ENCODE assay signal across 8 cellular contexts in the genomic region with DNA sequence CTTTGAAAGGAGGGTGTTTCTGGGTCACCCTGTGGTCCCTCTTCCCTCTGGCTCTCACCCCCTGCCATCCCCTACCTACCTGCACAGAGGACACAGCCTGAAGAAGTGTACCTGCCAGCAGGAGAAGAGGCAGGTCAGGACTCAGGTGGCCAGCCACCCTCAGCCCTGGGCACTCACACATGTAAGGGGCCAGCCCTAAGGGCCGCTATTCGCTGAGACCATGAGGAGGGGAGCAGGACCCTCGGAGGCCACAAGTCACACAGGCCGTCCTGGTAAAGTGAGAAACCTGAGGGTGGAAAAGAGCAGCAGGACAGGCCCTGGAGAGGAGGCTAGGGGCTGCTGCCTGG. TPM values are rescaled to one million over a fixed set of nuclear protein-coding genes. Genes with fewer than 3 reads are reported as not detected.
DNase-seq lines count a peak whose midpoint lies in the region; ATAC-seq and TF ChIP-seq lines count a peak whose summit lies in the region.

No MANE protein-coding gene starts in this region.

- H3K4me1 ChIP-seq in DOHH2 (ENCODE audit: control insufficient read depth, low read length) (peaks cover 45% of the 10 kb centered on the region), neuronal stem cell (ENCODE audit: control insufficient read depth in 2 of 2, insufficient read depth in 1 of 2, low read depth in 1 of 2, low read length in 2 of 2) (peaks cover 10 to 11% of the 10 kb centered on the region in 2 donors)
- peaks cover 23% of the 10 kb centered on the region for H3K4me1 ChIP-seq in effector memory CD4-positive, alpha-beta T cell (ENCODE audit: control insufficient read depth, insufficient read depth, low read length, poor library complexity, severe bottlenecking)

- H3K9me2 ChIP-seq in DOHH2 (replicated peaks; ENCODE audit: control insufficient read depth, low read length) = no peaks in the 10 kb centered on the region

- H2BK12ac ChIP-seq in neuronal stem cell (ENCODE audit: low read length) = no peak overlapping the region

- peak overlapping the region; percentile 83 for H3K9ac ChIP-seq in neuronal stem cell (ENCODE audit: low read depth, low read length, poor library complexity)

- DNase-seq in Jurkat, Clone E6-1 (ENCODE audit: low read depth, low spot score) = no peak
- DNase-seq in effector memory CD4-positive, alpha-beta T cell = no peak
- DNase-seq in neuronal stem cell (ENCODE audit: low spot score) = no peak
- no peak for DNase-seq in AG20443 (ENCODE audit: low spot score)
- DNase-seq in GM13977 (ENCODE audit: low spot score) = no peak
- DNase-seq in NCI-H128 (lab: John Stamatoyannopoulos, UW; ENCODE audit: unreplicated experiment) = no peak

- H3K4me2 ChIP-seq in DOHH2 (ENCODE audit: low read length) (peak overlapping the region; percentile 85), neuronal stem cell (ENCODE audit: insufficient read depth, low read length, poor library complexity, severe bottlenecking) (peak overlapping the region; percentile 75)

- no peak for ATAC-seq in HG02759 (IDR thresholded peaks at IDR 0.05; ENCODE audit: unreplicated experiment)

- WGBS in neuronal stem cell (ENCODE audit: extremely low coverage in 2 of 2, insufficient read length in 2 of 2, insufficient replicate concordance in 1 of 2), 2 donors = no CpG with 5 or more reads among the region's 4 CpGs

- H3K14ac ChIP-seq in neuronal stem cell (ENCODE audit: low read length) = peak overlapping the region; percentile 39

- H3F3A ChIP-seq in DOHH2 (ENCODE audit: control insufficient read depth, insufficient read depth) = no peaks in the 10 kb centered on the region; the same call in 1 of the 2 replicates

- H3K4ac ChIP-seq in neuronal stem cell (ENCODE audit: low read length) = peak overlapping the region; percentile 66

- H2AK5ac ChIP-seq in neuronal stem cell (ENCODE audit: low read depth, low read length) = peak overlapping the region; percentile 79

- H3K36me3 ChIP-seq in DOHH2 (ENCODE audit: control insufficient read depth, low read length) (peaks cover 38% of the 10 kb centered on the region), neuronal stem cell (replicated peaks in 1 of 2; ENCODE audit: control insufficient read depth in 2 of 2, insufficient read depth in 2 of 2, low read length in 2 of 2) (peaks cover 22 to 37% of the 10 kb centered on the region in 2 donors)
- no peaks in the 10 kb centered on the region for H3K36me3 ChIP-seq in effector memory CD4-positive, alpha-beta T cell (ENCODE audit: control insufficient read depth, insufficient read depth, low read length)

- H3K27me3 ChIP-seq in DOHH2 (ENCODE audit: control insufficient read depth, low read length) (no peaks in the 10 kb centered on the region), neuronal stem cell (ENCODE audit: control insufficient read depth in 3 of 3, insufficient read depth in 3 of 3, low read depth in 1 of 3, low read length in 3 of 3) (peaks cover 0 to 17% (median 9%) of the 10 kb centered on the region in 3 experiments)
- no peaks in the 10 kb centered on the region for H3K27me3 ChIP-seq in effector memory CD4-positive, alpha-beta T cell (replicated peaks; ENCODE audit: control insufficient read depth, insufficient read depth, low read length, poor library complexity, severe bottlenecking)

- peak overlapping the region; percentile 82 for H2AFZ ChIP-seq in neuronal stem cell (ENCODE audit: low read length)

- H2BK15ac ChIP-seq in neuronal stem cell (ENCODE audit: low read length) = no peak overlapping the region

- peaks cover 19% of the 10 kb centered on the region for H3K79me2 ChIP-seq in DOHH2 (ENCODE audit: control insufficient read depth, low read length)

- H2BK5ac ChIP-seq in neuronal stem cell (ENCODE audit: low read length) = no peak overlapping the region

- no peak overlapping the region for H2BK120ac ChIP-seq in neuronal stem cell (ENCODE audit: low read depth, low read length)

- peak overlapping the region; percentile 55 for H4K8ac ChIP-seq in neuronal stem cell (ENCODE audit: low read depth, low read length)

- H4K91ac ChIP-seq in neuronal stem cell (ENCODE audit: low read depth, low read length, poor library complexity) = no peak overlapping the region

- peak overlapping the region; percentile 61 for H3K27ac ChIP-seq in DOHH2 (ENCODE audit: low read depth, low read length)
- H3K27ac ChIP-seq in effector memory CD4-positive, alpha-beta T cell (ENCODE audit: insufficient read depth, low read length, poor library complexity, severe bottlenecking) = no peak overlapping the region
- no peak overlapping the region for H3K27ac ChIP-seq in neuronal stem cell (replicated peaks; ENCODE audit: low read length)

- H4K20me1 ChIP-seq in DOHH2 (ENCODE audit: control insufficient read depth, insufficient read depth, low read depth, low read length) = no peaks in the 10 kb centered on the region

- peak overlapping the region; percentile 92 for H3K18ac ChIP-seq in neuronal stem cell (ENCODE audit: low read length)

- H3K23ac ChIP-seq in neuronal stem cell (ENCODE audit: low read depth, low read length, poor library complexity) = peak overlapping the region; percentile 90

- H3K79me1 ChIP-seq in neuronal stem cell (ENCODE audit: low read depth, low read length) = peaks cover 10% of the 10 kb centered on the region

- in situ Hi-C loops in GM13977 (cut with MboI; ENCODE audit: low pct_unique_long_range_greater_than_20kb, low sequenced_read_pairs, unreplicated experiment) = no loop called here

- H3K4me3 ChIP-seq in DOHH2 (ENCODE audit: low read length) (peak overlapping the region; percentile 87), neuronal stem cell (ENCODE audit: low read length in 2 of 2) (peak overlapping the region; percentile 55 to 78)
- H3K4me3 ChIP-seq in Jurkat, Clone E6-1 (ENCODE audit: low read length) = peak overlapping the region; percentile 68
- H3K4me3 ChIP-seq in effector memory CD4-positive, alpha-beta T cell (ENCODE audit: insufficient read depth, low read depth, low read length, poor library complexity, severe bottlenecking) = peak overlapping the region; percentile 53

- TF ChIP-seq CTCF in DOHH2 (IDR thresholded peaks at IDR 0.05; ENCODE audit: low read depth, low read length, poor library complexity, severe bottlenecking) (no peak), GM13977 (IDR thresholded peaks at IDR 0.05; ENCODE audit: extremely low read depth, insufficient read depth, missing control alignments) (no peak)

- no peaks in the 10 kb centered on the region for H3K9me3 ChIP-seq in DOHH2 (ENCODE audit: control insufficient read depth, insufficient read depth, low read length)
- no peaks in the 10 kb centered on the region for H3K9me3 ChIP-seq in effector memory CD4-positive, alpha-beta T cell (ENCODE audit: control insufficient read depth, low read length)
- H3K9me3 ChIP-seq in neuronal stem cell (replicated peaks in 1 of 2; ENCODE audit: control insufficient read depth in 2 of 2, insufficient read depth in 1 of 2, low read depth in 1 of 2, low read length in 2 of 2) = no peaks in the 10 kb centered on the region

RNA-seq across cellular contexts. Expression of a gene that starts 1.2 kb away (rescaled TPM):
- 80.0 TPM for polyA plus RNA-seq in Jurkat, Clone E6-1 (2012; ENCODE audit: insufficient read depth, insufficient read length)
- 43.3 TPM for polyA plus RNA-seq in neuronal stem cell (2013, experiment 1 of 2)
- polyA plus RNA-seq in neuronal stem cell (2013, experiment 2 of 2) = 39.1 TPM

RNA-seq across cellular contexts. Expression of a gene that starts 19.7 kb away (rescaled TPM):
- 36.6 TPM for polyA plus RNA-seq in Jurkat, Clone E6-1 (2012; ENCODE audit: insufficient read depth, insufficient read length)
- 32.2 TPM for polyA plus RNA-seq in neuronal stem cell (2013, experiment 1 of 2)
- 32.8 TPM for polyA plus RNA-seq in neuronal stem cell (2013, experiment 2 of 2)

RNA-seq across cellular contexts. Expression of a gene that starts 32.0 kb away (rescaled TPM):
- 21.1 TPM for polyA plus RNA-seq in Jurkat, Clone E6-1 (2012; ENCODE audit: insufficient read depth, insufficient read length)
- polyA plus RNA-seq in neuronal stem cell (2013, experiment 1 of 2) = 18.4 TPM
- 18.3 TPM for polyA plus RNA-seq in neuronal stem cell (2013, experiment 2 of 2)

RNA-seq across cellular contexts. Expression of a gene that starts 48.3 kb away (rescaled TPM):
- polyA plus RNA-seq in Jurkat, Clone E6-1 (2012; ENCODE audit: insufficient read depth, insufficient read length) = 3.8 TPM
- 2.3 TPM for polyA plus RNA-seq in neuronal stem cell (2013, experiment 1 of 2)
- polyA plus RNA-seq in neuronal stem cell (2013, experiment 2 of 2) = 2.5 TPM
